1 cellular context compared by ENCODE assay signal in genomic region chr21:42384184-42384583, GRCh38.
TF ChIP-seq lines count a peak whose summit lies in the region.

No MANE protein-coding gene starts in this region.

TF ChIP-seq in HepG2, 621 proteins besides CTCF, POLR2A, EP300 and RAD21:
- no peak for TF ChIP-seq ZNF207 (IDR thresholded peaks at IDR 0.05; ENCODE audit: borderline replicate concordance)
- TF ChIP-seq FOXA1 (IDR thresholded peaks at IDR 0.05), result no peak
- 0 out of 2 replicates have a peak, but pooled peaks have one; percentile 7 for TF ChIP-seq FOXA1 (CRISPR knock-in tag; IDR thresholded peaks at IDR 0.05)
